ENCODE assay signal across 12 cellular contexts in the genomic region with DNA sequence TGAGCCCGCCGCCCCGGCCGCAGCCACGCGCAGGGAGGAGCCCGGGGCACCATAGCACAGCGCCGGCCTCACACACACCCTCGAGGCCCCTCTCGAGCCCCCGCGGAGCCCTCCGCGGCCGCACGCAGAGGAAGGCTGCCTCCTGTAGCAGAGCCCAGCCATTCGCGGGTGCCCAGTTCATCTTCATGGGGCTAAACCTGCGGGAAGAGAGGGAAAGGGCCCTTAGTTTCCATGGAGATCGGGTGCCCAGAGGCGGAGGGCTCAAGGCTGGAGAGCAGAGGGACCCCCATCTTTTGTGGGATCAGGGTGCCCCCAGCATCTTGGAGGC. TPM values are rescaled to one million over a fixed set of nuclear protein-coding genes. Genes with fewer than 3 reads are reported as not detected.
"Had no signal": no experiment of that assay in that cellular context is flagged by ENCODE, and none has a peak within 500 bp of the region (broad histone marks: within the 10 kb centered on the region; RNA-seq: fewer than 3 reads in every experiment).

No MANE protein-coding gene starts in this region.

- H3K4me3 Mint-ChIP-seq: HFFc6 had no signal

- H3K27ac ChIP-seq: HL-60 had no signal

- H3K4me1 ChIP-seq: HAP-1 had no signal

- H3K27ac Mint-ChIP-seq: HFFc6 had no signal

- H3K36me3 ChIP-seq: HAP-1 had no signal

- H3K9me3 ChIP-seq: HAP-1 had no signal

- H3K4me3 ChIP-seq: HAP-1, K562 had no signal

- DNase-seq: GOT3, H7, HFFc6, IMR-90, KG1 had no signal

- ATAC-seq: HCT116, K562 had no signal

RNA-seq across cellular contexts. Expression of gene SYCE1, which starts 2.9 kb away (rescaled TPM):
- total RNA-seq: H4, H7, HepG2, HFFc6, IMR-90, K562 had no signal
- polyA plus RNA-seq: HepG2, IMR-90, K562 had no signal

RNA-seq across cellular contexts. Expression of gene FRG2B, which starts 58.3 kb away (rescaled TPM):
- total RNA-seq: HepG2, HFFc6, HT1080, IMR-90, K562 had no signal
- polyA plus RNA-seq: HepG2, IMR-90, K562 had no signal
